In the genomic region with DNA sequence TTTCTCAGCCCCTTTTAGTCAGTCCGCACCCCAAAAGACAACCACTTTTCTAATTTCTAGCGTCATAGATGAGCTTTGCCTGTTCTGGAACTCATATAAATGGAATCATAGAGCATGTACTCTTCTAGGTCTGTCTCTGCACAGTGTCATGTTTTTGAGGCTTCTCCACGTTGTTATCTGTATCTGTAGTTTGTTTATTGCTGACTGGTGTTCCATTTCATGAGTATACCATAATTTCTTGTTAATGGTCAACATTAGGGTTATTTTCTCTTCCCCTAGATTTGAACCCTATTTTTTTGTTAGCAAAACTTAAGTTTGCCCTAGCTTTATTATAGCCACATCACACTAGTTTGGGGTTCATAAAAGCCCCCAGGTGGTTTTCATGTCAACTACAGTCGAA, we compare ENCODE assay signal across 31 cellular contexts. TPM values are rescaled to one million over a fixed set of nuclear protein-coding genes. Genes with fewer than 3 reads are reported as not detected.
"Had no signal": no experiment of that assay in that cellular context is flagged by ENCODE, and none has a peak within 500 bp of the region (broad histone marks: within the 10 kb centered on the region; RNA-seq: fewer than 3 reads in every experiment).

No MANE protein-coding gene starts in this region.

- H3K4me3 ChIP-seq: neural progenitor cell, ovary, psoas muscle, skin epidermis, smooth muscle cell, spleen, suprapubic skin, testis, tibial artery, transverse colon, upper lobe of right lung, uterus had no signal

- H3K79me2 ChIP-seq: parathyroid adenoma had no signal

- H3K4me1 Mint-ChIP-seq: nephron, neural progenitor cell had no signal

- H3K27ac Mint-ChIP-seq: natural killer cell; nephron; neural progenitor cell; progenitor cell of endocrine pancreas; stimulated activated naive B cell treated with anti-CD40 and anti-IgM and Interleukin-4, amounts not matched to agents 10 μg/mL and 1 μg/mL and 100 μg/mL, for 72 hours; stimulated activated naive CD8-positive, alpha-beta T cell treated with anti-CD3 and anti-CD28 coated beads, Interleukin-15, Interleukin-2, amounts not matched to agents 100 ng/mL and 50 ng/mL, for 24 hours; type B pancreatic cell had no signal

- H3K9me3 Mint-ChIP-seq: natural killer cell; stimulated activated naive CD8-positive, alpha-beta T cell treated with anti-CD3 and anti-CD28 coated beads, Interleukin-15, Interleukin-2, amounts not matched to agents 100 ng/mL and 50 ng/mL, for 24 hours had no signal

- H2AFZ ChIP-seq: neural progenitor cell, parathyroid adenoma had no signal

- H3K4me3 Mint-ChIP-seq: naive thymus-derived CD4-positive, alpha-beta T cell; natural killer cell; nephron; neural progenitor cell; stimulated activated naive B cell treated with anti-CD40 and anti-IgM and Interleukin-4, amounts not matched to agents 10 μg/mL and 1 μg/mL and 100 μg/mL, for 72 hours; stimulated activated naive CD8-positive, alpha-beta T cell treated with anti-CD3 and anti-CD28 coated beads, Interleukin-15, Interleukin-2, amounts not matched to agents 100 ng/mL and 50 ng/mL, for 24 hours; type B pancreatic cell had no signal

- H3K27me3 Mint-ChIP-seq: naive thymus-derived CD4-positive, alpha-beta T cell; progenitor cell of endocrine pancreas; stimulated activated naive B cell treated with anti-CD40 and anti-IgM and Interleukin-4, amounts not matched to agents 10 μg/mL and 1 μg/mL and 100 μg/mL, for 72 hours; stimulated activated naive CD8-positive, alpha-beta T cell treated with anti-CD3 and anti-CD28 coated beads, Interleukin-15, Interleukin-2, amounts not matched to agents 100 ng/mL and 50 ng/mL, for 24 hours; type B pancreatic cell had no signal

- H3K9ac ChIP-seq: neural progenitor cell, parathyroid adenoma had no signal

- H3K36me3 ChIP-seq: neural progenitor cell, ovary, transverse colon, upper lobe of right lung, uterus had no signal

- H3K4me2 ChIP-seq: neural progenitor cell, smooth muscle cell had no signal

- H3K9me3 ChIP-seq: ovary, psoas muscle, suprapubic skin, testis, tibial artery, transverse colon, upper lobe of right lung, uterus had no signal

- ATAC-seq: naive thymus-derived CD4-positive, alpha-beta T cell; natural killer cell; psoas muscle; right cardiac atrium; sciatic nerve; stimulated activated naive B cell treated with anti-CD40 and anti-IgM and Interleukin-4, amounts not matched to agents 10 μg/mL and 1 μg/mL and 100 μg/mL, for 72 hours; upper lobe of right lung had no signal

- H3K27ac ChIP-seq: neural progenitor cell, ovary, parathyroid adenoma, psoas muscle, skin epidermis, spleen, suprapubic skin, testis, tibial artery, upper lobe of right lung, uterus had no signal

- H3K4me1 ChIP-seq: neural progenitor cell, parathyroid adenoma, psoas muscle, suprapubic skin, testis, tibial artery, upper lobe of right lung, uterus had no signal

- H3K27me3 ChIP-seq: neural progenitor cell, ovary, spleen, suprapubic skin, testis, tibial artery, transverse colon, upper lobe of right lung, uterus had no signal

- DNase-seq: naive thymus-derived CD4-positive, alpha-beta T cell; natural killer cell; occipital lobe; ovary; posterior cingulate gyrus; psoas muscle; right cardiac atrium; stimulated activated CD4-positive, alpha-beta T cell treated with anti-CD3 and anti-CD28 coated beads, Interleukin-12 subunit alpha, Interleukin-12 subunit beta, amount 100 ng/mL, for 4 hours; stimulated activated CD4-positive, alpha-beta T cell treated with anti-CD3 and anti-CD28 coated beads, Interleukin-1b, Interleukin-23, amount 100 ng/mL, for 48 hours; stimulated activated CD4-positive, alpha-beta T cell treated with anti-CD3 and anti-CD28 coated beads, Interleukin-4, amount 100 ng/mL, for 1 hour; stimulated activated CD4-positive, alpha-beta T cell treated with anti-CD3 and anti-CD28 coated beads, Interleukin-4, amount 100 ng/mL, for 4 hours; stimulated activated CD8-positive, alpha-beta memory T cell treated with anti-CD3 and anti-CD28 coated beads, Interleukin-4, amount 100 ng/mL, for 48 hours; stimulated activated naive B cell treated with anti-CD40 and anti-IgM and Interleukin-4, amounts not matched to agents 10 μg/mL and 1 μg/mL and 100 μg/mL, for 72 hours; stimulated activated naive CD4-positive, alpha-beta T cell treated with Interleukin-2 at 50 U/mL for 16 hours; substantia nigra; testis; transverse colon; uterus had no signal

RNA-seq across cellular contexts. Expression of gene SGK2, which starts 16.2 kb away (rescaled TPM):
- total RNA-seq: occipital lobe had no signal
- polyA plus RNA-seq: naive thymus-derived CD4-positive, alpha-beta T cell had no signal
